9 cellular contexts compared by ENCODE assay signal in genomic region chr12:25276199-25276937, GRCh38. TPM values are rescaled to one million over a fixed set of nuclear protein-coding genes. Genes with fewer than 3 reads are reported as not detected.
DNase-seq lines count a peak whose midpoint lies in the region; ATAC-seq and TF ChIP-seq lines count a peak whose summit lies in the region.
"Had no signal": no experiment of that assay in that cellular context is flagged by ENCODE, and none has a peak within 500 bp of the region (broad histone marks: within the 10 kb centered on the region; RNA-seq: fewer than 3 reads in every experiment).

No MANE protein-coding gene starts in this region.

- H3K27me3 ChIP-seq in stomach = no peaks in the 10 kb centered on the region

- H3K4me3 Mint-ChIP-seq in activated CD4-positive, alpha-beta T cell treated with anti-CD3 and anti-CD28 coated beads, Interleukin-2, amount 10 ng/mL, durations not matched to agents 7 days and 5 days = no peak overlapping the region
- H3K4me3 Mint-ChIP-seq in activated naive CD4-positive, alpha-beta T cell treated with anti-CD3 and anti-CD28 coated beads for 36 hours = no peak overlapping the region
- H3K4me3 Mint-ChIP-seq: activated naive CD8-positive, alpha-beta T cell treated with anti-CD3 and anti-CD28 coated beads, Interleukin-2, amount 10 ng/mL, durations not matched to agents 7 days and 5 days had no signal

- no peaks in the 10 kb centered on the region for H3K36me3 ChIP-seq in stomach

- TF ChIP-seq POLR2A in stomach (IDR thresholded peaks at IDR 0.05) = no peak

- DNase-seq in activated CD4-positive, alpha-beta T cell treated with anti-CD3 and anti-CD28 coated beads for 1 hour = peak; percentile 41
- no peak for DNase-seq in activated CD4-positive, alpha-beta T cell treated with anti-CD3 and anti-CD28 coated beads, Interleukin-2, amount 10 ng/mL, durations not matched to agents 7 days and 5 days
- DNase-seq in NCI-H748 (lab: John Stamatoyannopoulos, UW; ENCODE audit: unreplicated experiment) (peak; percentile 40), lung microvascular endothelial cell (ENCODE audit: low read depth in 2 of 2) (peak; percentile 84 to 90), stomach (peak; percentile 68), KG1 (lab: John Stamatoyannopoulos, UW) (no peak)
- DNase-seq in activated naive CD4-positive, alpha-beta T cell treated with anti-CD3 and anti-CD28 coated beads for 36 hours = peak; percentile 90
- DNase-seq: activated naive CD8-positive, alpha-beta T cell treated with anti-CD3 and anti-CD28 coated beads, Interleukin-2, amount 10 ng/mL, durations not matched to agents 7 days and 5 days had no signal

- H3K27ac Mint-ChIP-seq in activated CD4-positive, alpha-beta T cell treated with anti-CD3 and anti-CD28 coated beads, Interleukin-2, amount 10 ng/mL, durations not matched to agents 7 days and 5 days = no peak overlapping the region
- H3K27ac Mint-ChIP-seq in activated naive CD4-positive, alpha-beta T cell treated with anti-CD3 and anti-CD28 coated beads for 36 hours = peak overlapping the region; percentile 14
- H3K27ac Mint-ChIP-seq: activated naive CD8-positive, alpha-beta T cell treated with anti-CD3 and anti-CD28 coated beads, Interleukin-2, amount 10 ng/mL, durations not matched to agents 7 days and 5 days had no signal

- 54 to 68% (median 62%) methylated on average over 4 of the region's 4 CpGs for WGBS in stomach, 5 donors

- H3K4me1 ChIP-seq in stomach = peaks cover 4 to 15% (median 8%) of the 10 kb centered on the region in 4 donors

- peaks cover 3% of the 10 kb centered on the region for H3K36me3 Mint-ChIP-seq in activated CD4-positive, alpha-beta T cell treated with anti-CD3 and anti-CD28 coated beads, Interleukin-2, amount 10 ng/mL, durations not matched to agents 7 days and 5 days (ENCODE audit: low read depth)
- no peaks in the 10 kb centered on the region for H3K36me3 Mint-ChIP-seq in activated naive CD4-positive, alpha-beta T cell treated with anti-CD3 and anti-CD28 coated beads for 36 hours (ENCODE audit: low read depth)

- no peak for TF ChIP-seq CTCF in stomach (IDR thresholded peaks at IDR 0.05)

- intact Hi-C loops in activated naive CD4-positive, alpha-beta T cell treated with anti-CD3 and anti-CD28 coated beads for 36 hours (cut with micrococcal nuclease) = loop anchor here (1.0 to 2.0 kb wide), 4 partner anchors 14 to 58 kb away; no protein-coding TSS in a partner anchor
- intact Hi-C loops in stomach (cut with DNase I; ENCODE audit: low total_unique reads) = no loop called here

- ATAC-seq in HG03095 (IDR thresholded peaks at IDR 0.05; ENCODE audit: unreplicated experiment) = no peak

- CTCF ChIA-PET in activated CD4-positive, alpha-beta T cell treated with anti-CD3 and anti-CD28 coated beads, Interleukin-2, amount 10 ng/mL, durations not matched to agents 7 days and 5 days (lab: Charles Lee) = interaction anchor here (1.0 kb wide), 1 partner anchor 11 kb away, joined by 3 read pairs; no protein-coding TSS in a partner anchor
- CTCF ChIA-PET in activated naive CD4-positive, alpha-beta T cell treated with anti-CD3 and anti-CD28 coated beads for 36 hours (lab: Charles Lee) = interaction anchor here (0.6 to 1.3 kb wide), 5 partner anchors 17 to 297 kb away, joined by 3 read pairs; no protein-coding TSS in a partner anchor

- no peak for TF ChIP-seq EP300 in stomach (IDR thresholded peaks at IDR 0.05)

- no peaks in the 10 kb centered on the region for H3K27me3 Mint-ChIP-seq in activated CD4-positive, alpha-beta T cell treated with anti-CD3 and anti-CD28 coated beads, Interleukin-2, amount 10 ng/mL, durations not matched to agents 7 days and 5 days
- no peaks in the 10 kb centered on the region for H3K27me3 Mint-ChIP-seq in activated naive CD4-positive, alpha-beta T cell treated with anti-CD3 and anti-CD28 coated beads for 36 hours (ENCODE audit: low read depth)
- H3K27me3 Mint-ChIP-seq: activated naive CD8-positive, alpha-beta T cell treated with anti-CD3 and anti-CD28 coated beads, Interleukin-2, amount 10 ng/mL, durations not matched to agents 7 days and 5 days had no signal

- H3K4me3 ChIP-seq in stomach = no peak overlapping the region

- POLR2A ChIA-PET in activated CD4-positive, alpha-beta T cell treated with anti-CD3 and anti-CD28 coated beads, Interleukin-2, amount 10 ng/mL, durations not matched to agents 7 days and 5 days (lab: Charles Lee) = no interaction called here

- H3K9me3 ChIP-seq in stomach = no peaks in the 10 kb centered on the region

- H3K9me3 Mint-ChIP-seq in activated CD4-positive, alpha-beta T cell treated with anti-CD3 and anti-CD28 coated beads, Interleukin-2, amount 10 ng/mL, durations not matched to agents 7 days and 5 days = peaks cover 2% of the 10 kb centered on the region
- H3K9me3 Mint-ChIP-seq in activated naive CD4-positive, alpha-beta T cell treated with anti-CD3 and anti-CD28 coated beads for 36 hours = no peaks in the 10 kb centered on the region
- H3K9me3 Mint-ChIP-seq: activated naive CD8-positive, alpha-beta T cell treated with anti-CD3 and anti-CD28 coated beads, Interleukin-2, amount 10 ng/mL, durations not matched to agents 7 days and 5 days had no signal

- H3K4me1 Mint-ChIP-seq in activated CD4-positive, alpha-beta T cell treated with anti-CD3 and anti-CD28 coated beads, Interleukin-2, amount 10 ng/mL, durations not matched to agents 7 days and 5 days = peaks cover 16% of the 10 kb centered on the region
- H3K4me1 Mint-ChIP-seq in activated naive CD4-positive, alpha-beta T cell treated with anti-CD3 and anti-CD28 coated beads for 36 hours (ENCODE audit: low read depth) = peaks cover 29% of the 10 kb centered on the region

- peak overlapping the region in 2 of 5 donors; percentile 13 to 17 for H3K27ac ChIP-seq in stomach

RNA-seq across cellular contexts. Expression of gene KRAS, which starts 25.6 kb away (rescaled TPM):
- total RNA-seq in activated CD4-positive, alpha-beta T cell treated with anti-CD3 and anti-CD28 coated beads, Interleukin-2, amount 10 ng/mL, durations not matched to agents 7 days and 5 days = 10 to 100 TPM; 32.5 to 34.6 TPM
- total RNA-seq in activated naive CD4-positive, alpha-beta T cell treated with anti-CD3 and anti-CD28 coated beads for 36 hours = 10 to 100 TPM; 18.9 to 20.6 TPM
- 22.0 and 34.9 TPM in 2 replicates for total RNA-seq in lung microvascular endothelial cell
- 10 to 100 TPM; 13.0 to 75.3 (median 19.2) TPM for total RNA-seq in stomach
- polyA plus RNA-seq in stomach = 10 to 100 TPM in 2 of 3 donors, 1 to 10 TPM in 1; 6.6 to 24.4 (median 16.0) TPM

Comparison
In these comparisons a context has a peak if more than half of its experiments do, and no peak if none do; other contexts are left out.
1. DNase-seq: peak in activated CD4-positive, alpha-beta T cell treated with anti-CD3 and anti-CD28 coated beads for 1 hour (single experiment), NCI-H748 (single experiment), activated naive CD4-positive, alpha-beta T cell treated with anti-CD3 and anti-CD28 coated beads for 36 hours (single experiment), lung microvascular endothelial cell (2 of 2) and stomach (single experiment); none in activated CD4-positive, alpha-beta T cell treated with anti-CD3 and anti-CD28 coated beads, Interleukin-2, amount 10 ng/mL, durations not matched to agents 7 days and 5 days (single experiment) and KG1 (single experiment).